In the genomic region with DNA sequence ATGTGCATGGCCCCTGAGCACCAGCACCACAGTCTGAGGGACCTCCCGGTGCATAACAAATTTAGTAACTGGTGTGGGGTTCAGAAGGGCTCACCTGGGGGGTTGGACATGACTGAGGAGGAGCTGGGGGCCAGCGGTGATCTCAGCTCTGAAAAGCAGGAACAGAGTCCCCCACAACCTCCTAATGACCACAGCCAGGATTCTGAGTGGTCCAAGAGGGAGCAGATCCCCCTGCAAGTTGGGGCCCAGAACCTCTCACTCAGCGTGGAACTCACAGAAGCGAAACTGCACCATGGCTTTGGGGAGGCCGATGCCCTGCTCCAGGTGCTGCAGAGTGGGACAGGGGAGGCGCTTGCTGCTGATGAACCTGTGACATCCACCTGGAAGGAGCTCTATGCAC, we compare ENCODE assay signal across 33 cellular contexts.
"Had no signal": no experiment of that assay in that cellular context is flagged by ENCODE, and none has a peak within 500 bp of the region (broad histone marks: within the 10 kb centered on the region; RNA-seq: fewer than 3 reads in every experiment).

No MANE protein-coding gene starts in this region.

- H3K4me1 Mint-ChIP-seq: endodermal cell had no signal

- ATAC-seq: activated CD4-positive, alpha-beta T cell treated with anti-CD3 and anti-CD28 coated beads for 36 hours; activated CD8-positive, alpha-beta memory T cell treated with anti-CD3 and anti-CD28 coated beads, Interleukin-2, amount 10 ng/mL, durations not matched to agents 7 days and 5 days; activated CD8-positive, alpha-beta T cell treated with anti-CD3 and anti-CD28 coated beads, Interleukin-2, amount 10 ng/mL, durations not matched to agents 7 days and 5 days; activated T-cell treated with anti-CD3 and anti-CD28 coated beads, Interleukin-2, amount 50 U/mL, for 72 hours; foreskin keratinocyte; gastrocnemius medialis had no signal

- H3K36me3 ChIP-seq: brain microvascular endothelial cell had no signal

- H3K27ac ChIP-seq: brain microvascular endothelial cell, coronary artery, esophagus muscularis mucosa, foreskin keratinocyte, gastrocnemius medialis had no signal

- H3K36me3 Mint-ChIP-seq: activated CD4-positive, alpha-beta memory T cell treated with anti-CD3 and anti-CD28 coated beads for 36 hours had no signal

- H3K4me3 ChIP-seq: coronary artery, dorsolateral prefrontal cortex, esophagus muscularis mucosa, gastrocnemius medialis had no signal

- H3K9me3 ChIP-seq: esophagus muscularis mucosa, gastrocnemius medialis had no signal

- H3K27me3 ChIP-seq: brain microvascular endothelial cell, dorsolateral prefrontal cortex, esophagus muscularis mucosa, foreskin keratinocyte, gastrocnemius medialis had no signal

- DNase-seq: activated CD4-positive, alpha-beta memory T cell treated with anti-CD3 and anti-CD28 coated beads for 36 hours; activated CD4-positive, alpha-beta T cell treated with anti-CD3 and anti-CD28 coated beads for 36 hours; activated CD4-positive, alpha-beta T cell treated with anti-CD3 and anti-CD28 coated beads, Interleukin-2, amount 10 ng/mL, durations not matched to agents 24 days and 14 days; activated CD4-positive, CD25-positive, alpha-beta regulatory T cell; activated CD4-positive, CD25-positive, alpha-beta regulatory T cell treated with anti-CD3 and anti-CD28 coated beads, Interleukin-2, amount 50 U/mL, for 72 hours; activated CD8-positive, alpha-beta memory T cell treated with anti-CD3 and anti-CD28 coated beads, Interleukin-2, amount 10 ng/mL, durations not matched to agents 7 days and 5 days; activated CD8-positive, alpha-beta memory T cell treated with anti-CD3 and anti-CD28 coated beads, Interleukin-2, amount 50 U/mL, for 4 hours; activated CD8-positive, alpha-beta T cell treated with anti-CD3 and anti-CD28 coated beads, Interleukin-2, amount 10 ng/mL, durations not matched to agents 7 days and 5 days; activated effector memory CD4-positive, alpha-beta T cell treated with Interleukin-2 at 50 U/mL for 16 hours; activated gamma-delta T cell treated with Interleukin-2 at 50 U/mL for 16 hours; activated naive CD4-positive, alpha-beta T cell treated with anti-CD3 and anti-CD28 coated beads, Interleukin-2, amount 50 U/mL, for 16 hours; activated naive CD4-positive, alpha-beta T cell treated with Interleukin-2 at 50 U/mL for 16 hours; activated T-cell treated with anti-CD3 and anti-CD28 coated beads for 4 hours; activated T-cell treated with anti-CD3 and anti-CD28 coated beads, Interleukin-2, amount 50 U/mL, for 24 hours; activated T-cell treated with anti-CD3 and anti-CD28 coated beads, Interleukin-2, amount 50 U/mL, for 72 hours; amniotic stem cell; anterior cingulate cortex; brain microvascular endothelial cell; dorsolateral prefrontal cortex; effector memory CD4-positive, alpha-beta T cell; endodermal cell; foreskin keratinocyte; gastrocnemius medialis; glutamatergic neuron; T-helper 1 cell; T-helper 2 cell had no signal

- H3K27me3 Mint-ChIP-seq: activated CD4-positive, alpha-beta memory T cell treated with anti-CD3 and anti-CD28 coated beads for 36 hours; activated CD4-positive, alpha-beta T cell treated with anti-CD3 and anti-CD28 coated beads for 36 hours; activated CD4-positive, alpha-beta T cell treated with anti-CD3 and anti-CD28 coated beads, Interleukin-2, amount 10 ng/mL, durations not matched to agents 24 days and 14 days; activated CD8-positive, alpha-beta memory T cell treated with anti-CD3 and anti-CD28 coated beads, Interleukin-2, amount 10 ng/mL, durations not matched to agents 7 days and 5 days; activated naive CD8-positive, alpha-beta T cell; activated T-cell treated with anti-CD3 and anti-CD28 coated beads, Interleukin-2, amount 50 U/mL, for 24 hours; central memory CD8-positive, alpha-beta T cell; dendritic cell treated with granulocyte-macrophage colony-stimulating factor and Interleukin-4, amounts not matched to agents 40 ng/mL and 50 ng/mL, for 4 days had no signal

- H3K9me3 Mint-ChIP-seq: activated CD4-positive, alpha-beta memory T cell treated with anti-CD3 and anti-CD28 coated beads for 36 hours; activated CD4-positive, alpha-beta T cell treated with anti-CD3 and anti-CD28 coated beads, Interleukin-2, amount 10 ng/mL, durations not matched to agents 24 days and 14 days; activated T-cell treated with anti-CD3 and anti-CD28 coated beads, Interleukin-2, amount 50 U/mL, for 24 hours; activated T-cell treated with anti-CD3 and anti-CD28 coated beads, Interleukin-2, amount 50 U/mL, for 72 hours; central memory CD8-positive, alpha-beta T cell; dendritic cell treated with granulocyte-macrophage colony-stimulating factor and Interleukin-4, amounts not matched to agents 40 ng/mL and 50 ng/mL, for 4 days; endodermal cell had no signal

- H3K4me1 ChIP-seq: esophagus muscularis mucosa, gastrocnemius medialis had no signal

- FAIRE-seq: astrocyte, bronchial epithelial cell had no signal

- H3K4me3 Mint-ChIP-seq: activated CD4-positive, alpha-beta memory T cell treated with anti-CD3 and anti-CD28 coated beads for 36 hours; activated CD4-positive, alpha-beta T cell treated with anti-CD3 and anti-CD28 coated beads for 36 hours; activated CD4-positive, alpha-beta T cell treated with anti-CD3 and anti-CD28 coated beads, Interleukin-2, amount 10 ng/mL, durations not matched to agents 24 days and 14 days; activated CD8-positive, alpha-beta memory T cell treated with anti-CD3 and anti-CD28 coated beads, Interleukin-2, amount 10 ng/mL, durations not matched to agents 7 days and 5 days; activated CD8-positive, alpha-beta T cell treated with anti-CD3 and anti-CD28 coated beads, Interleukin-2, amount 10 ng/mL, durations not matched to agents 7 days and 5 days; activated naive CD8-positive, alpha-beta T cell; activated T-cell treated with anti-CD3 and anti-CD28 coated beads, Interleukin-2, amount 50 U/mL, for 24 hours; activated T-cell treated with anti-CD3 and anti-CD28 coated beads, Interleukin-2, amount 50 U/mL, for 72 hours; central memory CD8-positive, alpha-beta T cell; dendritic cell treated with granulocyte-macrophage colony-stimulating factor and Interleukin-4, amounts not matched to agents 40 ng/mL and 50 ng/mL, for 4 days; endodermal cell had no signal

- H3K27ac Mint-ChIP-seq: activated CD4-positive, alpha-beta memory T cell treated with anti-CD3 and anti-CD28 coated beads for 36 hours; activated CD4-positive, alpha-beta T cell treated with anti-CD3 and anti-CD28 coated beads for 36 hours; activated CD4-positive, alpha-beta T cell treated with anti-CD3 and anti-CD28 coated beads, Interleukin-2, amount 10 ng/mL, durations not matched to agents 24 days and 14 days; activated CD8-positive, alpha-beta memory T cell treated with anti-CD3 and anti-CD28 coated beads, Interleukin-2, amount 10 ng/mL, durations not matched to agents 7 days and 5 days; activated CD8-positive, alpha-beta T cell treated with anti-CD3 and anti-CD28 coated beads, Interleukin-2, amount 10 ng/mL, durations not matched to agents 7 days and 5 days; activated naive CD8-positive, alpha-beta T cell; activated T-cell treated with anti-CD3 and anti-CD28 coated beads, Interleukin-2, amount 50 U/mL, for 24 hours; activated T-cell treated with anti-CD3 and anti-CD28 coated beads, Interleukin-2, amount 50 U/mL, for 72 hours; dendritic cell treated with granulocyte-macrophage colony-stimulating factor and Interleukin-4, amounts not matched to agents 40 ng/mL and 50 ng/mL, for 4 days; endodermal cell had no signal
